In the genomic region with DNA sequence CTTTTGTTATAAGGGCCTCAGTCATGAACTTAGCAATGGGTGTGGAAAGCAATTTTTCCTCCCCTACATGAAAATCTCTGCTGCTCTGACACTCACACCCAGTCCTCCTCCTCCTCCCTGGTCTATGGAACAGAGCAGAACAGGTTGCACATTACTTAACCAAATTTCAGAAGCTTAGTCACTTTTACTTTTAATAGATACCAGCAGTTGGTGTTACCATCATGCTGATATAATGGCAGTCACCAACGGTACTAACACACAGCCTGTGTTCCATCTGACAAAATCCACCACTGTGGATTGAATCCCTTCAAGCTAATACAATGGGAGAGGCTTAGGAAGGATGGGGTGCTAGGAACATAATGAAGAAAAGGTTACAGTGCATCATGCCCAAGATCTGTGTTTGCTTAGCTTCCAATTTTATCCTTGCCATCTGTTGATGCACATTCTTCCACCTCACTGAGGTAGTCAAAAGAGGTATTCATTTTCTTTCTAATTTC, we compare ENCODE assay signal across 1 cellular context.
TF ChIP-seq lines count a peak whose summit lies in the region.

No MANE protein-coding gene starts in this region.

TF ChIP-seq in A549, 52 proteins besides CTCF, POLR2A, EP300 and RAD21 (continued from another document):
- TF ChIP-seq GATA3 (IDR thresholded peaks at IDR 0.05; ENCODE audit: borderline replicate concordance) (no peak), ZFP36 (IDR thresholded peaks at IDR 0.05; ENCODE audit: borderline replicate concordance, partially characterized antibody) (no peak), JUNB (IDR thresholded peaks at IDR 0.05) (no peak), EHF (CRISPR knock-in tag; IDR thresholded peaks at IDR 0.05) (no peak), EHMT2 (IDR thresholded peaks at IDR 0.05; ENCODE audit: low read depth) (no peak), BHLHE40 (IDR thresholded peaks at IDR 0.05; ENCODE audit: low read depth, low read length) (no peak)
- TF ChIP-seq, protein P1, sequence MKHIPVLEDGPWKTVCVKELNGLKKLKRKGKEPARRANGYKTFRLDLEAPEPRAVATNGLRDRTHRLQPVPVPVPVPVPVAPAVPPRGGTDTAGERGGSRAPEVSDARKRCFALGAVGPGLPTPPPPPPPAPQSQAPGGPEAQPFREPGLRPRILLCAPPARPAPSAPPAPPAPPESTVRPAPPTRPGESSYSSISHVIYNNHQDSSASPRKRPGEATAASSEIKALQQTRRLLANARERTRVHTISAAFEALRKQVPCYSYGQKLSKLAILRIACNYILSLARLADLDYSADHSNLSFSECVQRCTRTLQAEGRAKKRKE (CRISPR knock-in tag; IDR thresholded peaks at IDR 0.05; ENCODE audit: low read depth), result no peak
- TF ChIP-seq, protein P2, sequence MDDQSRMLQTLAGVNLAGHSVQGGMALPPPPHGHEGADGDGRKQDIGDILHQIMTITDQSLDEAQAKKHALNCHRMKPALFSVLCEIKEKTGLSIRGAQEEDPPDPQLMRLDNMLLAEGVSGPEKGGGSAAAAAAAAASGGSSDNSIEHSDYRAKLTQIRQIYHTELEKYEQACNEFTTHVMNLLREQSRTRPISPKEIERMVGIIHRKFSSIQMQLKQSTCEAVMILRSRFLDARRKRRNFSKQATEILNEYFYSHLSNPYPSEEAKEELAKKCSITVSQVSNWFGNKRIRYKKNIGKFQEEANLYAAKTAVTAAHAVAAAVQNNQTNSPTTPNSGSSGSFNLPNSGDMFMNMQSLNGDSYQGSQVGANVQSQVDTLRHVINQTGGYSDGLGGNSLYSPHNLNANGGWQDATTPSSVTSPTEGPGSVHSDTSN (IDR thresholded peaks at IDR 0.05), result no peak
